22 cellular contexts compared by ENCODE assay signal in genomic region chr1:111442457-111442856, GRCh38. TPM values are rescaled to one million over a fixed set of nuclear protein-coding genes. Genes with fewer than 3 reads are reported as not detected.
DNase-seq lines count a peak whose midpoint lies in the region; ATAC-seq and TF ChIP-seq lines count a peak whose summit lies in the region.
"Had no signal": no experiment of that assay in that cellular context is flagged by ENCODE, and none has a peak within 500 bp of the region (broad histone marks: within the 10 kb centered on the region; RNA-seq: fewer than 3 reads in every experiment).

No MANE protein-coding gene starts in this region.

- H3K9me3 Mint-ChIP-seq in activated CD4-positive, alpha-beta memory T cell treated with anti-CD3 and anti-CD28 coated beads for 36 hours, result no peaks in the 10 kb centered on the region
- H3K9me3 Mint-ChIP-seq in activated CD4-positive, alpha-beta memory T cell treated with anti-CD3 and anti-CD28 coated beads, Interleukin-2, amount 10 ng/mL, durations not matched to agents 7 days and 5 days, result no peaks in the 10 kb centered on the region
- H3K9me3 Mint-ChIP-seq in CD4-positive, alpha-beta memory T cell, result no peaks in the 10 kb centered on the region
- no peaks in the 10 kb centered on the region for H3K9me3 Mint-ChIP-seq in WTC11
- no peaks in the 10 kb centered on the region for H3K9me3 Mint-ChIP-seq in naive thymus-derived CD4-positive, alpha-beta T cell
- H3K9me3 Mint-ChIP-seq: H9, neural progenitor cell had no signal

- peaks cover 54% of the 10 kb centered on the region for H3K4me1 Mint-ChIP-seq in activated CD4-positive, alpha-beta memory T cell treated with anti-CD3 and anti-CD28 coated beads for 36 hours (ENCODE audit: low read depth)
- H3K4me1 Mint-ChIP-seq in activated CD4-positive, alpha-beta memory T cell treated with anti-CD3 and anti-CD28 coated beads, Interleukin-2, amount 10 ng/mL, durations not matched to agents 7 days and 5 days, result peaks cover 37% of the 10 kb centered on the region
- peaks cover 23 to 52% (median 34%) of the 10 kb centered on the region in 4 donors for H3K4me1 Mint-ChIP-seq in CD4-positive, alpha-beta memory T cell
- H3K4me1 Mint-ChIP-seq in WTC11, result peaks cover 4% of the 10 kb centered on the region
- peaks cover 8 to 57% (median 42%) of the 10 kb centered on the region in 7 donors for H3K4me1 Mint-ChIP-seq in naive thymus-derived CD4-positive, alpha-beta T cell

- H3K27me3 Mint-ChIP-seq in activated CD4-positive, alpha-beta memory T cell treated with anti-CD3 and anti-CD28 coated beads for 36 hours, result no peaks in the 10 kb centered on the region
- no peaks in the 10 kb centered on the region for H3K27me3 Mint-ChIP-seq in activated CD4-positive, alpha-beta memory T cell treated with anti-CD3 and anti-CD28 coated beads, Interleukin-2, amount 10 ng/mL, durations not matched to agents 7 days and 5 days
- H3K27me3 Mint-ChIP-seq in CD4-positive, alpha-beta memory T cell, result no peaks in the 10 kb centered on the region
- no peaks in the 10 kb centered on the region for H3K27me3 Mint-ChIP-seq in WTC11 (ENCODE audit: low read depth)
- H3K27me3 Mint-ChIP-seq in naive thymus-derived CD4-positive, alpha-beta T cell, result no peaks in the 10 kb centered on the region

- H3K27me3 ChIP-seq in CD4-positive, alpha-beta memory T cell (ENCODE audit: insufficient read depth, low read length), result no peaks in the 10 kb centered on the region
- no peaks in the 10 kb centered on the region for H3K27me3 ChIP-seq in naive thymus-derived CD4-positive, alpha-beta T cell (ENCODE audit: control insufficient read depth in 2 of 2, insufficient read depth in 2 of 2, low read length in 2 of 2)
- H3K27me3 ChIP-seq: neural progenitor cell, sigmoid colon, testis, uterus had no signal

- H3K4me3 ChIP-seq in CD4-positive, alpha-beta memory T cell (ENCODE audit: low read length in 2 of 2), result no peak overlapping the region
- no peak overlapping the region for H3K4me3 ChIP-seq in naive thymus-derived CD4-positive, alpha-beta T cell (ENCODE audit: low read length)
- H3K4me3 ChIP-seq: lower lobe of right lung, neural progenitor cell, sigmoid colon, testis, uterus had no signal

- peaks cover 63% of the 10 kb centered on the region for H3K36me3 Mint-ChIP-seq in activated CD4-positive, alpha-beta memory T cell treated with anti-CD3 and anti-CD28 coated beads for 36 hours
- peaks cover 71% of the 10 kb centered on the region for H3K36me3 Mint-ChIP-seq in activated CD4-positive, alpha-beta memory T cell treated with anti-CD3 and anti-CD28 coated beads, Interleukin-2, amount 10 ng/mL, durations not matched to agents 7 days and 5 days (ENCODE audit: low read depth)
- H3K36me3 Mint-ChIP-seq in CD4-positive, alpha-beta memory T cell, result peaks cover 65 to 90% of the 10 kb centered on the region in 2 donors
- H3K36me3 Mint-ChIP-seq in WTC11, result peaks cover 86% of the 10 kb centered on the region
- H3K36me3 Mint-ChIP-seq in naive thymus-derived CD4-positive, alpha-beta T cell, result peaks cover 15 to 50% (median 31%) of the 10 kb centered on the region in 5 donors

- POLR2A ChIA-PET in activated CD4-positive, alpha-beta memory T cell treated with anti-CD3 and anti-CD28 coated beads for 36 hours (lab: Charles Lee), result no interaction called here
- POLR2A ChIA-PET in activated CD4-positive, alpha-beta memory T cell treated with anti-CD3 and anti-CD28 coated beads, Interleukin-2, amount 10 ng/mL, durations not matched to agents 7 days and 5 days (lab: Charles Lee), result interaction anchor here (1.0 to 1.7 kb wide), 3 partner anchors 32 to 178 kb away, joined by 3 to 5 read pairs (median 3); no protein-coding TSS in a partner anchor
- POLR2A ChIA-PET in CD4-positive, alpha-beta memory T cell (lab: Charles Lee; ENCODE audit: partially characterized antibody), result interaction anchor here (0.7 to 2.6 kb wide), 5 partner anchors 11 to 244 kb away, joined by 3 to 10 read pairs (median 4); no protein-coding TSS in a partner anchor
- POLR2A ChIA-PET in WTC11 (lab: Charles Lee), result no interaction called here
- POLR2A ChIA-PET in naive thymus-derived CD4-positive, alpha-beta T cell (lab: Charles Lee), result interaction anchor here (0.9 to 1.2 kb wide), 6 partner anchors 23 to 132 kb away, joined by 3 to 5 read pairs (median 3); partner anchors contain the start of gene C1orf162

- intact Hi-C loops in activated CD4-positive, alpha-beta memory T cell treated with anti-CD3 and anti-CD28 coated beads for 36 hours (cut with micrococcal nuclease), result loop anchor here (5.0 to 10.0 kb wide), 2 partner anchors 40 to 568 kb away; partner anchors contain the start of gene CD53
- intact Hi-C loops in CD4-positive, alpha-beta memory T cell (cut with micrococcal nuclease), result no loop called here
- intact Hi-C loops in naive thymus-derived CD4-positive, alpha-beta T cell (cut with micrococcal nuclease), result loop anchor here in 1 of 2 donors (10.0 kb wide), 1 partner anchor 1408 kb away; the partner anchor contains the start of gene STRIP1
- intact Hi-C loops in head of caudate nucleus (cut with DNase I), result no loop called here

- peaks cover 33% of the 10 kb centered on the region for H3K4me1 ChIP-seq in CD4-positive, alpha-beta memory T cell (ENCODE audit: insufficient read depth, low read length)
- peaks cover 12 to 14% of the 10 kb centered on the region in 2 donors for H3K4me1 ChIP-seq in naive thymus-derived CD4-positive, alpha-beta T cell (ENCODE audit: control insufficient read depth in 2 of 2, insufficient read depth in 2 of 2, low read length in 2 of 2)
- H3K4me1 ChIP-seq: neural progenitor cell had no signal

- peak overlapping the region; percentile 63 for H3K27ac Mint-ChIP-seq in activated CD4-positive, alpha-beta memory T cell treated with anti-CD3 and anti-CD28 coated beads for 36 hours
- H3K27ac Mint-ChIP-seq in activated CD4-positive, alpha-beta memory T cell treated with anti-CD3 and anti-CD28 coated beads, Interleukin-2, amount 10 ng/mL, durations not matched to agents 7 days and 5 days, result no peak overlapping the region
- H3K27ac Mint-ChIP-seq in CD4-positive, alpha-beta memory T cell, result peak overlapping the region in 5 of 7 donors; percentile 11 to 82 (median 74)
- peak overlapping the region; percentile 57 for H3K27ac Mint-ChIP-seq in WTC11
- H3K27ac Mint-ChIP-seq in naive thymus-derived CD4-positive, alpha-beta T cell, result peak overlapping the region in 6 of 9 donors; percentile 21 to 90 (median 83)
- H3K27ac Mint-ChIP-seq: neural progenitor cell had no signal

- H3K4me3 Mint-ChIP-seq in activated CD4-positive, alpha-beta memory T cell treated with anti-CD3 and anti-CD28 coated beads for 36 hours, result no peak overlapping the region
- no peak overlapping the region for H3K4me3 Mint-ChIP-seq in activated CD4-positive, alpha-beta memory T cell treated with anti-CD3 and anti-CD28 coated beads, Interleukin-2, amount 10 ng/mL, durations not matched to agents 7 days and 5 days
- H3K4me3 Mint-ChIP-seq in CD4-positive, alpha-beta memory T cell, result no peak overlapping the region
- no peak overlapping the region for H3K4me3 Mint-ChIP-seq in WTC11
- H3K4me3 Mint-ChIP-seq in naive thymus-derived CD4-positive, alpha-beta T cell, result no peak overlapping the region
- H3K4me3 Mint-ChIP-seq: H9, neural progenitor cell had no signal

- H3K27ac ChIP-seq in CD4-positive, alpha-beta memory T cell (ENCODE audit: low read depth, low read length), result no peak overlapping the region
- H3K27ac ChIP-seq in naive thymus-derived CD4-positive, alpha-beta T cell (ENCODE audit: low read depth, low read length), result no peak overlapping the region
- H3K27ac ChIP-seq: epithelial cell of prostate, lower lobe of right lung, neural progenitor cell, sigmoid colon, testis, uterus had no signal

- TF ChIP-seq CTCF in WTC11 (IDR thresholded peaks at IDR 0.05), result no peak

- CTCF ChIA-PET in activated CD4-positive, alpha-beta memory T cell treated with anti-CD3 and anti-CD28 coated beads for 36 hours (lab: Charles Lee), result interaction anchor here (0.6 to 2.0 kb wide), 10 partner anchors 35 to 327 kb away, joined by 3 to 9 read pairs (median 4); no protein-coding TSS in a partner anchor
- CTCF ChIA-PET in activated CD4-positive, alpha-beta memory T cell treated with anti-CD3 and anti-CD28 coated beads, Interleukin-2, amount 10 ng/mL, durations not matched to agents 7 days and 5 days (lab: Charles Lee), result interaction anchor here (0.6 to 1.9 kb wide), 7 partner anchors 9 to 329 kb away, joined by 3 to 8 read pairs (median 3); no protein-coding TSS in a partner anchor
- CTCF ChIA-PET in CD4-positive, alpha-beta memory T cell (lab: Charles Lee; ENCODE audit: partially characterized antibody), result interaction anchor here (0.6 to 4.4 kb wide), 16 partner anchors 11 to 412 kb away, joined by 3 to 23 read pairs (median 3); no protein-coding TSS in a partner anchor
- CTCF ChIA-PET in WTC11 (lab: Charles Lee), result interaction anchor here (0.9 kb wide), 1 partner anchor 1528 kb away, joined by 3 read pairs; no protein-coding TSS in a partner anchor
- CTCF ChIA-PET in naive thymus-derived CD4-positive, alpha-beta T cell (lab: Charles Lee), result interaction anchor here (0.7 to 1.2 kb wide), 7 partner anchors 8 to 259 kb away, joined by 3 to 5 read pairs (median 3); no protein-coding TSS in a partner anchor

- ATAC-seq in WTC11 (no peak), GM21723 (IDR thresholded peaks at IDR 0.05; ENCODE audit: unreplicated experiment) (no peak)
- ATAC-seq in naive thymus-derived CD4-positive, alpha-beta T cell, result no peak

- DNase-seq in activated CD4-positive, alpha-beta memory T cell treated with anti-CD3 and anti-CD28 coated beads for 36 hours, result peak; percentile 49
- no peak for DNase-seq in activated CD4-positive, alpha-beta memory T cell treated with anti-CD3 and anti-CD28 coated beads, Interleukin-2, amount 10 ng/mL, durations not matched to agents 7 days and 5 days
- no peak for DNase-seq in CD4-positive, alpha-beta memory T cell
- DNase-seq in WTC11 (ENCODE audit: low spot score), result no peak
- no peak for DNase-seq in naive thymus-derived CD4-positive, alpha-beta T cell
- no peak for DNase-seq in inferior parietal cortex (ENCODE audit: extremely low spot score)
- no peak for DNase-seq in head of caudate nucleus
- DNase-seq: Calu3; DND-41; effector CD4-positive, alpha-beta T cell; glutamatergic neuron; H9; kidney glomerular epithelial cell; lower lobe of right lung; NCI-H1694 treated with DMSO at 0.1 percent for 48 hours; sigmoid colon; testis; uterus had no signal

- no peaks in the 10 kb centered on the region for H3K9me3 ChIP-seq in CD4-positive, alpha-beta memory T cell (ENCODE audit: control insufficient read depth in 1 of 2, low read length in 2 of 2)
- H3K9me3 ChIP-seq in naive thymus-derived CD4-positive, alpha-beta T cell (ENCODE audit: control insufficient read depth in 2 of 3, low read length in 3 of 3), result no peaks in the 10 kb centered on the region
- H3K9me3 ChIP-seq: lower lobe of right lung, sigmoid colon, testis, uterus had no signal

- H3K36me3 ChIP-seq in CD4-positive, alpha-beta memory T cell (ENCODE audit: insufficient read depth, low read length), result peaks cover 80% of the 10 kb centered on the region
- H3K36me3 ChIP-seq in naive thymus-derived CD4-positive, alpha-beta T cell (ENCODE audit: control insufficient read depth in 2 of 3, insufficient read depth in 3 of 3, low read length in 3 of 3), result peaks cover 4 to 89% (median 18%) of the 10 kb centered on the region in 3 experiments
- H3K36me3 ChIP-seq: uterus had no signal

RNA-seq across cellular contexts. Expression of gene WDR77, which starts 6.6 kb away (rescaled TPM):
- total RNA-seq in activated CD4-positive, alpha-beta memory T cell treated with anti-CD3 and anti-CD28 coated beads for 36 hours, result 10 to 100 TPM; 44.6 to 48.4 TPM
- 10 to 100 TPM; 26.3 to 28.4 TPM for total RNA-seq in activated CD4-positive, alpha-beta memory T cell treated with anti-CD3 and anti-CD28 coated beads, Interleukin-2, amount 10 ng/mL, durations not matched to agents 7 days and 5 days
- total RNA-seq in CD4-positive, alpha-beta memory T cell, result 10 to 100 TPM; 26.3 to 30.3 TPM
- polyA plus RNA-seq in CD4-positive, alpha-beta memory T cell, result 10 to 100 TPM; 38.5 to 52.6 TPM
- total RNA-seq in WTC11 (2021), result 52.3 to 64.5 TPM (median 57.5 TPM) in 3 replicates
- 10 to 100 TPM; 20.7 to 39.9 (median 29.5) TPM for total RNA-seq in naive thymus-derived CD4-positive, alpha-beta T cell
- 10 to 100 TPM; 42.4 to 44.7 TPM for polyA plus RNA-seq in naive thymus-derived CD4-positive, alpha-beta T cell

RNA-seq across cellular contexts. Expression of gene ATP5PB, which starts 6.8 kb away (rescaled TPM):
- total RNA-seq in activated CD4-positive, alpha-beta memory T cell treated with anti-CD3 and anti-CD28 coated beads for 36 hours, result 100 to 1,000 TPM; 300 to 302 TPM
- total RNA-seq in activated CD4-positive, alpha-beta memory T cell treated with anti-CD3 and anti-CD28 coated beads, Interleukin-2, amount 10 ng/mL, durations not matched to agents 7 days and 5 days, result 100 to 1,000 TPM; 272 to 286 TPM
- 100 to 1,000 TPM; 103 to 112 TPM for total RNA-seq in CD4-positive, alpha-beta memory T cell
- 100 to 1,000 TPM; 487 to 655 TPM for polyA plus RNA-seq in CD4-positive, alpha-beta memory T cell
- 243 to 284 TPM (median 253 TPM) in 3 replicates for total RNA-seq in WTC11 (2021)
- 100 to 1,000 TPM in 2 of 5 experiments, 10 to 100 TPM in 3; 64.9 to 298 (median 98.7) TPM for total RNA-seq in naive thymus-derived CD4-positive, alpha-beta T cell
- 100 to 1,000 TPM; 280 to 437 TPM for polyA plus RNA-seq in naive thymus-derived CD4-positive, alpha-beta T cell

RNA-seq across cellular contexts. Expression of gene OVGP1, which starts 14.9 kb away (rescaled TPM):
- 1 to 10 TPM; 1.1 to 1.9 TPM for total RNA-seq in activated CD4-positive, alpha-beta memory T cell treated with anti-CD3 and anti-CD28 coated beads for 36 hours
- total RNA-seq in activated CD4-positive, alpha-beta memory T cell treated with anti-CD3 and anti-CD28 coated beads, Interleukin-2, amount 10 ng/mL, durations not matched to agents 7 days and 5 days, result under 1 TPM; 0.28 to 0.38 TPM
- total RNA-seq in CD4-positive, alpha-beta memory T cell, result 1 to 10 TPM; 4.5 to 4.9 TPM
- under 1 TPM in 1 of 2 donors, not detected in 1; 0.61 TPM for polyA plus RNA-seq in CD4-positive, alpha-beta memory T cell
- total RNA-seq in WTC11 (2021), result 2.3 to 3.9 TPM (median 2.7 TPM) in 3 replicates
- 10 to 100 TPM in 1 of 5 experiments, 1 to 10 TPM in 3, under 1 TPM in 1; 0.68 to 12.5 (median 8.4) TPM for total RNA-seq in naive thymus-derived CD4-positive, alpha-beta T cell
- polyA plus RNA-seq in naive thymus-derived CD4-positive, alpha-beta T cell, result 1 to 10 TPM in 1 of 2 donors, under 1 TPM in 1; 0.38 to 1.6 TPM

RNA-seq across cellular contexts. Expression of gene C1orf162, which starts 31.3 kb away (rescaled TPM):
- total RNA-seq in activated CD4-positive, alpha-beta memory T cell treated with anti-CD3 and anti-CD28 coated beads for 36 hours, result 1 to 10 TPM; 3.9 to 5.1 TPM
- 10 to 100 TPM; 13.2 to 14.0 TPM for total RNA-seq in activated CD4-positive, alpha-beta memory T cell treated with anti-CD3 and anti-CD28 coated beads, Interleukin-2, amount 10 ng/mL, durations not matched to agents 7 days and 5 days
- 10 to 100 TPM; 74.9 to 75.9 TPM for total RNA-seq in CD4-positive, alpha-beta memory T cell
- polyA plus RNA-seq in CD4-positive, alpha-beta memory T cell, result 100 to 1,000 TPM; 139 to 274 TPM
- 0.77 to 0.92 TPM (median 0.78 TPM) in 3 replicates for total RNA-seq in WTC11 (2021)
- total RNA-seq in naive thymus-derived CD4-positive, alpha-beta T cell, result 100 to 1,000 TPM in 2 of 5 experiments, 10 to 100 TPM in 3; 15.3 to 117 (median 95.2) TPM
- 100 to 1,000 TPM; 330 to 407 TPM for polyA plus RNA-seq in naive thymus-derived CD4-positive, alpha-beta T cell
- total RNA-seq: H9, SK-MEL-5 had no signal

Comparison
In these comparisons a context has a peak if more than half of its experiments do, and no peak if none do; other contexts are left out.
1. POLR2A ChIA-PET loops: an anchor here in activated CD4-positive, alpha-beta memory T cell treated with anti-CD3 and anti-CD28 coated beads, Interleukin-2, amount 10 ng/mL, durations not matched to agents 7 days and 5 days (1.0 to 1.7 kb wide), CD4-positive, alpha-beta memory T cell (0.7 to 2.6 kb wide) and naive thymus-derived CD4-positive, alpha-beta T cell (0.9 to 1.2 kb wide); none called in activated CD4-positive, alpha-beta memory T cell treated with anti-CD3 and anti-CD28 coated beads for 36 hours and WTC11.